In the genomic region with DNA sequence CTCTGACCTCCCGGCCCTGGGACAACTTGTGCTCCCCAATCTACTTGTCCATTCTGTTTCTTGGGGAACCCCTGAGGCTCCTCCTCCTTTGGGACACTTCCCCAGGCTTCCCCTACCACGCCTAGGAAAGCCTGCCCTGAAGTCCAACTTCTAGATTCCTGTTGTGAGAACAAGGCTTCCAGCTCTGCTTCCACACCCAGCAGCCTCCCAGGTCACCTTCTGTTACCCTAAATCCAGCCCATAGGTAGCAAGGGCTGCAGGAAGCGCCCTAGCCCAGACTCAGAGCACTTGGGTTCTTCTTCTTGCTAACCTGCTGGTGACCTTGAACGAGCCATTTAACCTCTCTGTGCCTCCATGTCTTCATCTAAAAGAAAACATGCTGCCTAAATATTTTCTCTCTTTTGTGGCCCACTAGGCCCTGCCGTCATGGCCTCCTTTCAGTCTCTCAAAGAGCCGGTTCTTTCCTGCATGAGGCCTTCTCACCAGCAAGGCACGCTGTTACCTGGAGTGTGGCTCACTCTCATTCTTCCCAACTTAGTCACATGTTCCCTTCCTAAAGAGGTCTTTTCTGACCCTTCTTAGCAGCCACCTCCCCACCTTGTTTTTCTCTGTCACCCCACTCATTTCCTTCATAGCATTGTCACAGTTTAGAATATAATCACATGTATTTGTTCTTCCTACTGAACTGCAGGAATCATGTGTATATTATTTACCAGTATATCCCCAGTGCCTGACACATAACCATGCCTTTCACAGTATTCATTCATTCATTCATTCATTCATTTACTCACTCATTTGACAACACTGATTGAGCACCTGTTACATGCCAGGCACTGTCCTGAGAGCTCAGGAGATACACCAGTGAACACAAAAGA, we compare ENCODE assay signal across 8 cellular contexts. TPM values are rescaled to one million over a fixed set of nuclear protein-coding genes. Genes with fewer than 3 reads are reported as not detected.
DNase-seq lines count a peak whose midpoint lies in the region; TF ChIP-seq lines count a peak whose summit lies in the region.

No MANE protein-coding gene starts in this region.

- H3K4me1 ChIP-seq in ascending aorta (peaks cover 14 to 36% of the 10 kb centered on the region in 2 donors), liver (ENCODE audit: control insufficient read depth in 4 of 4, insufficient read depth in 4 of 4, low read length in 3 of 4) (peaks cover 0 to 5% (median 2%) of the 10 kb centered on the region in 4 donors), transverse colon (peaks cover 31 to 69% (median 55%) of the 10 kb centered on the region in 4 donors)

- H3K36me3 ChIP-seq in ascending aorta, result peaks cover 15 to 16% of the 10 kb centered on the region in 2 donors
- no peaks in the 10 kb centered on the region for H3K36me3 ChIP-seq in liver (ENCODE audit: control insufficient read depth in 4 of 4, insufficient read depth in 3 of 4, low read depth in 1 of 4, low read length in 3 of 4)
- peaks cover 0 to 10% (median 0%) of the 10 kb centered on the region in 4 donors for H3K36me3 ChIP-seq in transverse colon

- DNase-seq in activated naive CD4-positive, alpha-beta T cell treated with anti-CD3 and anti-CD28 coated beads, Interleukin-2, amount 10 ng/mL, durations not matched to agents 7 days and 5 days, result peak; percentile 46
- DNase-seq in activated naive CD4-positive, alpha-beta T cell (lab: John Stamatoyannopoulos, UW), result no peak
- DNase-seq in ascending aorta (ENCODE audit: low spot score in 2 of 2), result no peak
- peak; percentile 52 for DNase-seq in transverse colon
- no peak for DNase-seq in HPDE6-E6E7 (ENCODE audit: extremely low spot score)
- DNase-seq in germinal center (ENCODE audit: low spot score), result no peak
- DNase-seq in epidermal melanocyte (ENCODE audit: insufficient read length, low spot score), result no peak

- peak overlapping the region; percentile 1 to 63 for H3K9ac ChIP-seq in liver (ENCODE audit: low read depth in 1 of 2, low read length in 2 of 2)

- peak overlapping the region; percentile 76 for H3K4me3 Mint-ChIP-seq in activated naive CD4-positive, alpha-beta T cell treated with anti-CD3 and anti-CD28 coated beads, Interleukin-2, amount 10 ng/mL, durations not matched to agents 7 days and 5 days

- in situ Hi-C loops in transverse colon (cut with MboI; ENCODE audit: low pct_ligation_motif_present in 1 of 4, low pct_unique_long_range_greater_than_20kb in 1 of 4, low sequenced_read_pairs in 3 of 4), result no loop called here

- peak overlapping the region; percentile 89 to 95 for H3K27ac ChIP-seq in ascending aorta
- H3K27ac ChIP-seq in liver (ENCODE audit: low read depth in 1 of 2, low read length in 2 of 2), result no peak overlapping the region
- H3K27ac ChIP-seq in transverse colon, result peak overlapping the region; percentile 95 to 98 (median 96)

- TF ChIP-seq EP300 in transverse colon (IDR thresholded peaks at IDR 0.05; ENCODE audit: low read depth), result no peak

- peaks cover 73% of the 10 kb centered on the region for H3K4me1 Mint-ChIP-seq in activated naive CD4-positive, alpha-beta T cell treated with anti-CD3 and anti-CD28 coated beads, Interleukin-2, amount 10 ng/mL, durations not matched to agents 7 days and 5 days

- 71% methylated on average over 7 of the region's 7 CpGs for WGBS in liver
- WGBS in transverse colon (ENCODE audit: low coverage in 1 of 2), 2 donors, result 23 to 38% methylated on average over 4 to 7 of the region's 7 CpGs

- CTCF ChIA-PET in activated naive CD4-positive, alpha-beta T cell treated with anti-CD3 and anti-CD28 coated beads, Interleukin-2, amount 10 ng/mL, durations not matched to agents 7 days and 5 days (lab: Charles Lee), result interaction anchor here (0.8 to 4.0 kb wide), 6 partner anchors 11 to 131 kb away, joined by 3 to 71 read pairs (median 3); no protein-coding TSS in a partner anchor

- H3K27me3 ChIP-seq in ascending aorta (no peaks in the 10 kb centered on the region), liver (ENCODE audit: control insufficient read depth in 4 of 4, insufficient read depth in 4 of 4, low read length in 3 of 4) (no peaks in the 10 kb centered on the region), transverse colon (no peaks in the 10 kb centered on the region)

- peak; percentile 30 for TF ChIP-seq POLR2A in transverse colon (IDR thresholded peaks at IDR 0.05)

- H3K4me3 ChIP-seq in ascending aorta (peak overlapping the region; percentile 74 to 96), liver (ENCODE audit: low read depth in 1 of 3, low read length in 3 of 3) (peak overlapping the region in 2 of 3 donors; percentile 76 to 77), transverse colon (peak overlapping the region; percentile 70 to 88 (median 78))

- TF ChIP-seq RAD21 in liver (IDR thresholded peaks at IDR 0.05), result no peak

- peaks cover 8% of the 10 kb centered on the region for H3K27me3 Mint-ChIP-seq in activated naive CD4-positive, alpha-beta T cell treated with anti-CD3 and anti-CD28 coated beads, Interleukin-2, amount 10 ng/mL, durations not matched to agents 7 days and 5 days

- H3K9me3 ChIP-seq in ascending aorta (no peaks in the 10 kb centered on the region), liver (ENCODE audit: control insufficient read depth in 4 of 4, low read length in 3 of 4) (no peaks in the 10 kb centered on the region), transverse colon (no peaks in the 10 kb centered on the region)

- peaks cover 41% of the 10 kb centered on the region for H3K36me3 Mint-ChIP-seq in activated naive CD4-positive, alpha-beta T cell treated with anti-CD3 and anti-CD28 coated beads, Interleukin-2, amount 10 ng/mL, durations not matched to agents 7 days and 5 days

- H3K27ac Mint-ChIP-seq in activated naive CD4-positive, alpha-beta T cell treated with anti-CD3 and anti-CD28 coated beads, Interleukin-2, amount 10 ng/mL, durations not matched to agents 7 days and 5 days, result peak overlapping the region; percentile 82

- intact Hi-C loops in ascending aorta (cut with DNase I), result loop anchor here (5.0 to 10.0 kb wide), 3 partner anchors 134 to 721 kb away; partner anchors contain the start of genes DEGS1, TP53BP2 and WDR26
- intact Hi-C loops in transverse colon (cut with DNase I; ENCODE audit: low total_unique reads), result loop anchor here (5.0 kb wide), 1 partner anchor 34 kb away; no protein-coding TSS in a partner anchor

- H3K9me3 Mint-ChIP-seq in activated naive CD4-positive, alpha-beta T cell treated with anti-CD3 and anti-CD28 coated beads, Interleukin-2, amount 10 ng/mL, durations not matched to agents 7 days and 5 days, result no peaks in the 10 kb centered on the region

- TF ChIP-seq CTCF in ascending aorta (IDR thresholded peaks at IDR 0.05) (no peak), liver (IDR thresholded peaks at IDR 0.05; ENCODE audit: low read depth, low read length, missing input control) (no peak), transverse colon (IDR thresholded peaks at IDR 0.05) (no peak)

TF ChIP-seq in liver, 16 proteins besides CTCF, POLR2A, EP300 and RAD21 (continues in another document):
- TF ChIP-seq EGR1 (IDR thresholded peaks at IDR 0.05; ENCODE audit: low read depth in 2 of 2) (no peak), TAF1 (conservative IDR thresholded peaks at IDR 0.05) (no peak), JUND (IDR thresholded peaks at IDR 0.05) (no peak), FOXA2 (IDR thresholded peaks at IDR 0.05) (no peak), GABPA (IDR thresholded peaks at IDR 0.05 in 1 of 2, conservative IDR thresholded peaks at IDR 0.05 in 1 of 2) (no peak), HNF4A (conservative IDR thresholded peaks at IDR 0.05) (no peak), FOXA1 (IDR thresholded peaks at IDR 0.05) (no peak), RXRA (IDR thresholded peaks at IDR 0.05) (no peak), HNF4G (IDR thresholded peaks at IDR 0.05) (no peak), NR2F2 (IDR thresholded peaks at IDR 0.05) (no peak), YY1 (IDR thresholded peaks at IDR 0.05) (no peak), SP1 (IDR thresholded peaks at IDR 0.05) (no peak)
- TF ChIP-seq, protein P1, sequence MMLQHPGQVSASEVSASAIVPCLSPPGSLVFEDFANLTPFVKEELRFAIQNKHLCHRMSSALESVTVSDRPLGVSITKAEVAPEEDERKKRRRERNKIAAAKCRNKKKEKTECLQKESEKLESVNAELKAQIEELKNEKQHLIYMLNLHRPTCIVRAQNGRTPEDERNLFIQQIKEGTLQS (IDR thresholded peaks at IDR 0.05), result no peak
- TF ChIP-seq, protein P2, sequence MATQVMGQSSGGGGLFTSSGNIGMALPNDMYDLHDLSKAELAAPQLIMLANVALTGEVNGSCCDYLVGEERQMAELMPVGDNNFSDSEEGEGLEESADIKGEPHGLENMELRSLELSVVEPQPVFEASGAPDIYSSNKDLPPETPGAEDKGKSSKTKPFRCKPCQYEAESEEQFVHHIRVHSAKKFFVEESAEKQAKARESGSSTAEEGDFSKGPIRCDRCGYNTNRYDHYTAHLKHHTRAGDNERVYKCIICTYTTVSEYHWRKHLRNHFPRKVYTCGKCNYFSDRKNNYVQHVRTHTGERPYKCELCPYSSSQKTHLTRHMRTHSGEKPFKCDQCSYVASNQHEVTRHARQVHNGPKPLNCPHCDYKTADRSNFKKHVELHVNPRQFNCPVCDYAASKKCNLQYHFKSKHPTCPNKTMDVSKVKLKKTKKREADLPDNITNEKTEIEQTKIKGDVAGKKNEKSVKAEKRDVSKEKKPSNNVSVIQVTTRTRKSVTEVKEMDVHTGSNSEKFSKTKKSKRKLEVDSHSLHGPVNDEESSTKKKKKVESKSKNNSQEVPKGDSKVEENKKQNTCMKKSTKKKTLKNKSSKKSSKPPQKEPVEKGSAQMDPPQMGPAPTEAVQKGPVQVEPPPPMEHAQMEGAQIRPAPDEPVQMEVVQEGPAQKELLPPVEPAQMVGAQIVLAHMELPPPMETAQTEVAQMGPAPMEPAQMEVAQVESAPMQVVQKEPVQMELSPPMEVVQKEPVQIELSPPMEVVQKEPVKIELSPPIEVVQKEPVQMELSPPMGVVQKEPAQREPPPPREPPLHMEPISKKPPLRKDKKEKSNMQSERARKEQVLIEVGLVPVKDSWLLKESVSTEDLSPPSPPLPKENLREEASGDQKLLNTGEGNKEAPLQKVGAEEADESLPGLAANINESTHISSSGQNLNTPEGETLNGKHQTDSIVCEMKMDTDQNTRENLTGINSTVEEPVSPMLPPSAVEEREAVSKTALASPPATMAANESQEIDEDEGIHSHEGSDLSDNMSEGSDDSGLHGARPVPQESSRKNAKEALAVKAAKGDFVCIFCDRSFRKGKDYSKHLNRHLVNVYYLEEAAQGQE (IDR thresholded peaks at IDR 0.05), result no peak

RNA-seq across cellular contexts. Expression of gene CAPN2, which starts 1.4 kb away (rescaled TPM):
- total RNA-seq in ascending aorta (178 TPM), liver (10 to 100 TPM; 11.2 to 20.7 TPM), transverse colon (100 to 1,000 TPM; 193 to 505 (median 387) TPM)
- 10 to 100 TPM; 11.5 to 19.4 TPM for polyA plus RNA-seq in liver

RNA-seq across cellular contexts. Expression of gene CAPN8, which starts 48.3 kb away (rescaled TPM):
- total RNA-seq in ascending aorta, result not detected
- under 1 TPM in 1 of 2 donors, not detected in 1; 0.08 TPM for total RNA-seq in liver
- under 1 TPM in 1 of 2 donors, not detected in 1; 0.16 TPM for polyA plus RNA-seq in liver
- total RNA-seq in transverse colon, result 100 to 1,000 TPM in 2 of 4 donors, 10 to 100 TPM in 2; 55.4 to 273 (median 91.6) TPM

Comparison
In these comparisons a context has a peak if more than half of its experiments do, and no peak if none do; other contexts are left out.
1. DNase-seq: peak in activated naive CD4-positive, alpha-beta T cell treated with anti-CD3 and anti-CD28 coated beads, Interleukin-2, amount 10 ng/mL, durations not matched to agents 7 days and 5 days (single experiment) and transverse colon (single experiment); none in activated naive CD4-positive, alpha-beta T cell (0 of 4), ascending aorta (0 of 2), HPDE6-E6E7 (single experiment), germinal center (single experiment) and epidermal melanocyte (single experiment).
2. H3K27ac ChIP-seq: peak in ascending aorta (2 of 2) and transverse colon (4 of 4); none in liver (0 of 2).
3. RNA of gene CAPN8, which starts 48.3 kb away (total RNA-seq): 55.4 to 273 TPM in transverse colon; 0.08 TPM in liver and not detected in ascending aorta (single experiment); every median in the first group is over 10 times any median in the second.
4. Peak in every context shown above with its lines, with median percentiles within 50 percentile points of each other: H3K4me3 ChIP-seq.